23 cellular contexts compared by ENCODE assay signal in genomic region chr6:53799340-53799739, GRCh38.
"Had no signal": no experiment of that assay in that cellular context is flagged by ENCODE, and none has a peak within 500 bp of the region (broad histone marks: within the 10 kb centered on the region; RNA-seq: fewer than 3 reads in every experiment).

No MANE protein-coding gene starts in this region.

- H3K9me3 Mint-ChIP-seq: nephron progenitor cell; stimulated activated naive B cell treated with anti-CD40 and anti-IgM and Interleukin-4, amounts not matched to agents 10 μg/mL and 1 μg/mL and 100 μg/mL, for 72 hours had no signal

- H3K27ac Mint-ChIP-seq: naive thymus-derived CD4-positive, alpha-beta T cell; nephron progenitor cell; stimulated activated naive B cell treated with anti-CD40 and anti-IgM and Interleukin-4, amounts not matched to agents 10 μg/mL and 1 μg/mL and 100 μg/mL, for 72 hours had no signal

- H3K36me3 ChIP-seq: neutrophil, sigmoid colon, stomach, thoracic aorta, upper lobe of right lung, vagina had no signal

- H3K4me3 Mint-ChIP-seq: naive thymus-derived CD4-positive, alpha-beta T cell; nephron progenitor cell; stimulated activated naive B cell treated with anti-CD40 and anti-IgM and Interleukin-4, amounts not matched to agents 10 μg/mL and 1 μg/mL and 100 μg/mL, for 72 hours had no signal

- DNase-seq: effector CD8-positive, alpha-beta T cell; foreskin fibroblast; kidney; left colon; left ventricle myocardium superior; mesendoderm; naive thymus-derived CD4-positive, alpha-beta T cell; nephron progenitor cell; psoas muscle; retina; sigmoid colon; stimulated activated CD4-positive, alpha-beta T cell treated with anti-CD3 and anti-CD28 coated beads, Interleukin-2, amount 100 ng/mL, for 24 hours; stimulated activated CD4-positive, alpha-beta T cell treated with anti-CD3 and anti-CD28 coated beads, Interleukin-4, amount 100 ng/mL, for 4 hours; stimulated activated naive B cell treated with anti-CD40 and anti-IgM and Interleukin-4, amounts not matched to agents 10 μg/mL and 1 μg/mL and 100 μg/mL, for 72 hours; stomach; substantia nigra; upper lobe of right lung had no signal

- H3K36me3 Mint-ChIP-seq: stimulated activated naive B cell treated with anti-CD40 and anti-IgM and Interleukin-4, amounts not matched to agents 10 μg/mL and 1 μg/mL and 100 μg/mL, for 72 hours had no signal

- H3K27ac ChIP-seq: coronary artery, neutrophil, psoas muscle, sigmoid colon, skin epidermis, stomach, upper lobe of right lung, vagina had no signal

- H3K9me3 ChIP-seq: neutrophil, psoas muscle, sigmoid colon, stomach, thoracic aorta, upper lobe of right lung, vagina had no signal

- H3K27me3 Mint-ChIP-seq: stimulated activated naive B cell treated with anti-CD40 and anti-IgM and Interleukin-4, amounts not matched to agents 10 μg/mL and 1 μg/mL and 100 μg/mL, for 72 hours had no signal

- H3K27me3 ChIP-seq: sigmoid colon, stomach, upper lobe of right lung, vagina had no signal

- H3K4me3 ChIP-seq: coronary artery, lung, psoas muscle, sigmoid colon, skin epidermis, stomach, thoracic aorta, upper lobe of right lung, vagina had no signal
